In genomic region chr11:27722117-27722844, GRCh38 we compare ENCODE assay signal across 8 cellular contexts. TPM values are rescaled to one million over a fixed set of nuclear protein-coding genes. Genes with fewer than 3 reads are reported as not detected.
A peak's percentile ranks its signal among the peaks of the same experiment; 100 is the strongest.
DNase-seq lines count a peak whose midpoint lies in the region; ATAC-seq and TF ChIP-seq lines count a peak whose summit lies in the region.

No MANE protein-coding gene starts in this region.

- WGBS in heart left ventricle, 4 donors, result 1 to 2% (median 1%) methylated on average over 36 to 52 of the region's 52 CpGs

- H3K4me1 ChIP-seq in heart left ventricle, result peaks cover 0 to 34% (median 5%) of the 10 kb centered on the region in 12 donors
- no peaks in the 10 kb centered on the region for H3K4me1 ChIP-seq in NT2/D1 (ENCODE audit: insufficient read depth, insufficient read length)
- H3K4me1 ChIP-seq in fibroblast of lung (ENCODE audit: control insufficient read depth, extremely low read depth, insufficient read depth, low read length), result peaks cover 2% of the 10 kb centered on the region

- no peaks in the 10 kb centered on the region for H3K9me3 ChIP-seq in heart left ventricle
- H3K9me3 ChIP-seq in NT2/D1 (ENCODE audit: insufficient read depth, low read length), result no peaks in the 10 kb centered on the region
- H3K9me3 ChIP-seq in fibroblast of lung (ENCODE audit: control insufficient read depth, insufficient read depth, low read depth, low read length), result no peaks in the 10 kb centered on the region

- H3K27ac Mint-ChIP-seq in stimulated activated memory B cell treated with anti-CD40 and anti-IgM and Interleukin-4, amounts not matched to agents 10 μg/mL and 1 μg/mL and 100 μg/mL, for 72 hours, result no peak overlapping the region

- H3K9ac ChIP-seq in NT2/D1 (ENCODE audit: insufficient read length, low read depth) (peak overlapping the region; percentile 61), fibroblast of lung (ENCODE audit: insufficient read depth, low read length) (no peak overlapping the region)

- intact Hi-C loops in heart left ventricle (cut with DNase I), result no loop called here
- intact Hi-C loops in left ventricle myocardium superior (cut with micrococcal nuclease), result no loop called here

- no peak for DNase-seq in heart left ventricle
- no peak for DNase-seq in left ventricle myocardium superior
- DNase-seq in NT2/D1 (ENCODE audit: low read depth, low spot score), result no peak
- DNase-seq in fibroblast of lung (ENCODE audit: low read depth in 2 of 2), result peak; percentile 28 to 65
- DNase-seq in retinal pigment epithelial cell (ENCODE audit: low read depth), result no peak
- DNase-seq in activated CD4-positive, alpha-beta T cell treated with anti-CD3 and anti-CD28 coated beads for 4 hours, result no peak

- no peaks in the 10 kb centered on the region for H3K79me2 ChIP-seq in fibroblast of lung (ENCODE audit: control insufficient read depth, insufficient read depth, low read length)

- H3K9me3 Mint-ChIP-seq in stimulated activated memory B cell treated with anti-CD40 and anti-IgM and Interleukin-4, amounts not matched to agents 10 μg/mL and 1 μg/mL and 100 μg/mL, for 72 hours, result no peaks in the 10 kb centered on the region

- peak overlapping the region; percentile 91 for H3K4me2 ChIP-seq in fibroblast of lung (ENCODE audit: extremely low read depth, insufficient read depth, low read length)

- H3K36me3 Mint-ChIP-seq in stimulated activated memory B cell treated with anti-CD40 and anti-IgM and Interleukin-4, amounts not matched to agents 10 μg/mL and 1 μg/mL and 100 μg/mL, for 72 hours, result no peaks in the 10 kb centered on the region

- no peak for TF ChIP-seq POLR2A in heart left ventricle (IDR thresholded peaks at IDR 0.05)

- H3K27ac ChIP-seq in heart left ventricle (no peak overlapping the region), fibroblast of lung (ENCODE audit: insufficient read depth, low read length) (no peak overlapping the region)

- no peak for ATAC-seq in heart left ventricle
- ATAC-seq in left ventricle myocardium superior, result no peak
- no peak for ATAC-seq in stimulated activated memory B cell treated with anti-CD40 and anti-IgM and Interleukin-4, amounts not matched to agents 10 μg/mL and 1 μg/mL and 100 μg/mL, for 72 hours
- no peak for ATAC-seq in GM18520 (IDR thresholded peaks at IDR 0.05; ENCODE audit: unreplicated experiment)

- peaks cover 78% of the 10 kb centered on the region for H3K27me3 Mint-ChIP-seq in stimulated activated memory B cell treated with anti-CD40 and anti-IgM and Interleukin-4, amounts not matched to agents 10 μg/mL and 1 μg/mL and 100 μg/mL, for 72 hours

- H3K4me3 Mint-ChIP-seq in stimulated activated memory B cell treated with anti-CD40 and anti-IgM and Interleukin-4, amounts not matched to agents 10 μg/mL and 1 μg/mL and 100 μg/mL, for 72 hours, result no peak overlapping the region

- peak overlapping the region; percentile 13 to 53 (median 41) for H3K4me3 ChIP-seq in heart left ventricle
- peak overlapping the region; percentile 43 for H3K4me3 ChIP-seq in NT2/D1 (ENCODE audit: insufficient read length, low read depth)
- peak overlapping the region; percentile 3 to 65 (median 56) for H3K4me3 ChIP-seq in fibroblast of lung (replicated peaks in 1 of 4; ENCODE audit: control extremely low read depth in 1 of 4, insufficient read depth in 1 of 4, low read depth in 3 of 4, low read length in 4 of 4)
- H3K4me3 ChIP-seq in retinal pigment epithelial cell (ENCODE audit: low read length), result peak overlapping the region; percentile 64

- H3K36me3 ChIP-seq in heart left ventricle (no peaks in the 10 kb centered on the region), NT2/D1 (ENCODE audit: insufficient read depth, insufficient read length, low read length) (no peaks in the 10 kb centered on the region), fibroblast of lung (ENCODE audit: control insufficient read depth, insufficient read depth, low read length) (no peaks in the 10 kb centered on the region)

- no peak overlapping the region for H2AFZ ChIP-seq in fibroblast of lung (ENCODE audit: low read length)

- H3K4me1 Mint-ChIP-seq in stimulated activated memory B cell treated with anti-CD40 and anti-IgM and Interleukin-4, amounts not matched to agents 10 μg/mL and 1 μg/mL and 100 μg/mL, for 72 hours, result no peaks in the 10 kb centered on the region

- TF ChIP-seq CTCF in heart left ventricle (IDR thresholded peaks at IDR 0.05) (no peak), fibroblast of lung (conservative IDR thresholded peaks at IDR 0.05 in 1 of 2, IDR thresholded peaks at IDR 0.05 in 1 of 2; ENCODE audit: low read depth in 1 of 2, low read length in 2 of 2) (no peak), retinal pigment epithelial cell (conservative IDR thresholded peaks at IDR 0.05; ENCODE audit: low read depth, low read length) (no peak)

- no peaks in the 10 kb centered on the region for H4K20me1 ChIP-seq in fibroblast of lung (ENCODE audit: control insufficient read depth, extremely low read depth, insufficient read depth, low read length)

- H3K27me3 ChIP-seq in heart left ventricle (peaks cover 23 to 76% (median 56%) of the 10 kb centered on the region in 9 donors), NT2/D1 (ENCODE audit: insufficient read depth, insufficient read length) (peaks cover 67% of the 10 kb centered on the region), fibroblast of lung (ENCODE audit: control insufficient read depth, insufficient read depth, low read length) (peaks cover 33% of the 10 kb centered on the region)

RNA-seq across cellular contexts. Expression of gene BDNF, which starts 22.0 kb away (rescaled TPM):
- total RNA-seq in heart left ventricle (1 to 10 TPM; 2.1 to 8.5 (median 3.8) TPM), left ventricle myocardium superior (2.4 TPM), fibroblast of lung (6.4 and 16.7 TPM in 2 replicates)
- polyA plus RNA-seq in heart left ventricle (1 to 10 TPM in 1 of 2 donors, under 1 TPM in 1; 0.93 to 3.1 TPM), fibroblast of lung (11.2 and 15.0 TPM in 2 replicates)
- polyA plus RNA-seq in fibroblast of lung (2012), result 8.6 and 12.0 TPM in 2 replicates
- 0.35 and 3.7 TPM in 2 replicates for polyA minus RNA-seq in fibroblast of lung (ENCODE audit: low replicate concordance)

Comparison
In these comparisons a context has a peak if more than half of its experiments do, and no peak if none do; other contexts are left out.
1. DNase-seq: peak in fibroblast of lung (2 of 2); none in heart left ventricle (0 of 5), left ventricle myocardium superior (single experiment), NT2/D1 (single experiment), retinal pigment epithelial cell (single experiment) and activated CD4-positive, alpha-beta T cell treated with anti-CD3 and anti-CD28 coated beads for 4 hours (0 of 2).
2. Peak in every context shown above with its lines, with median percentiles within 50 percentile points of each other: H3K4me3 ChIP-seq.